10 cellular contexts compared by ENCODE assay signal in genomic region chr19:5625641-5626040, GRCh38. TPM values are rescaled to one million over a fixed set of nuclear protein-coding genes. Genes with fewer than 3 reads are reported as not detected.
DNase-seq lines count a peak whose midpoint lies in the region; ATAC-seq and TF ChIP-seq lines count a peak whose summit lies in the region.
"Had no signal": no experiment of that assay in that cellular context is flagged by ENCODE, and none has a peak within 500 bp of the region (broad histone marks: within the 10 kb centered on the region; RNA-seq: fewer than 3 reads in every experiment).

No MANE protein-coding gene starts in this region.

- POLR2A ChIA-PET in activated CD4-positive, alpha-beta memory T cell treated with anti-CD3 and anti-CD28 coated beads for 36 hours (lab: Charles Lee), result no interaction called here

- H3K9me3 Mint-ChIP-seq in activated CD8-positive, alpha-beta memory T cell treated with anti-CD3 and anti-CD28 coated beads, Interleukin-2, amount 10 ng/mL, durations not matched to agents 7 days and 5 days (ENCODE audit: low read depth), result no peaks in the 10 kb centered on the region
- no peaks in the 10 kb centered on the region for H3K9me3 Mint-ChIP-seq in activated CD4-positive, alpha-beta memory T cell treated with anti-CD3 and anti-CD28 coated beads for 36 hours
- H3K9me3 Mint-ChIP-seq in stimulated activated memory B cell treated with anti-CD40 and anti-IgM and Interleukin-4, amounts not matched to agents 10 μg/mL and 1 μg/mL and 100 μg/mL, for 72 hours, result no peaks in the 10 kb centered on the region

- peak overlapping the region; percentile 99 for H3K4me3 Mint-ChIP-seq in activated CD8-positive, alpha-beta memory T cell treated with anti-CD3 and anti-CD28 coated beads, Interleukin-2, amount 10 ng/mL, durations not matched to agents 7 days and 5 days
- H3K4me3 Mint-ChIP-seq in activated CD4-positive, alpha-beta memory T cell treated with anti-CD3 and anti-CD28 coated beads for 36 hours, result peak overlapping the region; percentile 100
- H3K4me3 Mint-ChIP-seq in stimulated activated memory B cell treated with anti-CD40 and anti-IgM and Interleukin-4, amounts not matched to agents 10 μg/mL and 1 μg/mL and 100 μg/mL, for 72 hours, result peak overlapping the region; percentile 100

- peak overlapping the region; percentile 91 to 99 for H3K4me3 ChIP-seq in foreskin fibroblast (ENCODE audit: low read depth in 1 of 2, low read length in 2 of 2)

- H3K4me1 Mint-ChIP-seq in activated CD8-positive, alpha-beta memory T cell treated with anti-CD3 and anti-CD28 coated beads, Interleukin-2, amount 10 ng/mL, durations not matched to agents 7 days and 5 days, result peaks cover 62% of the 10 kb centered on the region
- peaks cover 62% of the 10 kb centered on the region for H3K4me1 Mint-ChIP-seq in activated CD4-positive, alpha-beta memory T cell treated with anti-CD3 and anti-CD28 coated beads for 36 hours (ENCODE audit: low read depth)
- peaks cover 63% of the 10 kb centered on the region for H3K4me1 Mint-ChIP-seq in stimulated activated memory B cell treated with anti-CD40 and anti-IgM and Interleukin-4, amounts not matched to agents 10 μg/mL and 1 μg/mL and 100 μg/mL, for 72 hours

- no peak for TF ChIP-seq CTCF in foreskin fibroblast (IDR thresholded peaks at IDR 0.05; ENCODE audit: low read depth, low read length)

- CTCF ChIA-PET in activated CD8-positive, alpha-beta memory T cell treated with anti-CD3 and anti-CD28 coated beads, Interleukin-2, amount 10 ng/mL, durations not matched to agents 7 days and 5 days (lab: Charles Lee), result no interaction called here
- CTCF ChIA-PET in activated CD4-positive, alpha-beta memory T cell treated with anti-CD3 and anti-CD28 coated beads for 36 hours (lab: Charles Lee), result interaction anchor here (1.2 kb wide), 1 partner anchor 64 kb away, joined by 3 read pairs; no protein-coding TSS in a partner anchor

- intact Hi-C loops in activated CD4-positive, alpha-beta memory T cell treated with anti-CD3 and anti-CD28 coated beads for 36 hours (cut with micrococcal nuclease), result no loop called here

- peaks cover 62% of the 10 kb centered on the region for H3K36me3 Mint-ChIP-seq in activated CD8-positive, alpha-beta memory T cell treated with anti-CD3 and anti-CD28 coated beads, Interleukin-2, amount 10 ng/mL, durations not matched to agents 7 days and 5 days
- H3K36me3 Mint-ChIP-seq in activated CD4-positive, alpha-beta memory T cell treated with anti-CD3 and anti-CD28 coated beads for 36 hours, result peaks cover 64% of the 10 kb centered on the region
- H3K36me3 Mint-ChIP-seq in stimulated activated memory B cell treated with anti-CD40 and anti-IgM and Interleukin-4, amounts not matched to agents 10 μg/mL and 1 μg/mL and 100 μg/mL, for 72 hours, result peaks cover 52% of the 10 kb centered on the region

- H3K27ac Mint-ChIP-seq in activated CD8-positive, alpha-beta memory T cell treated with anti-CD3 and anti-CD28 coated beads, Interleukin-2, amount 10 ng/mL, durations not matched to agents 7 days and 5 days, result no peak overlapping the region
- peak overlapping the region; percentile 18 for H3K27ac Mint-ChIP-seq in activated CD4-positive, alpha-beta memory T cell treated with anti-CD3 and anti-CD28 coated beads for 36 hours
- H3K27ac Mint-ChIP-seq in stimulated activated memory B cell treated with anti-CD40 and anti-IgM and Interleukin-4, amounts not matched to agents 10 μg/mL and 1 μg/mL and 100 μg/mL, for 72 hours, result peak overlapping the region; percentile 100

- no peak for DNase-seq in activated CD8-positive, alpha-beta memory T cell treated with anti-CD3 and anti-CD28 coated beads, Interleukin-2, amount 10 ng/mL, durations not matched to agents 7 days and 5 days
- DNase-seq in activated CD8-positive, alpha-beta memory T cell treated with anti-CD3 and anti-CD28 coated beads, Interleukin-2, amount 50 U/mL, for 4 hours, result no peak
- DNase-seq in activated CD4-positive, alpha-beta memory T cell treated with anti-CD3 and anti-CD28 coated beads for 36 hours, result no peak
- DNase-seq in foreskin fibroblast (no peak), ureter (ENCODE audit: low spot score) (no peak), NCI-H2196 treated with DMSO at 0.1 percent for 48 hours (lab: John Stamatoyannopoulos, UW; ENCODE audit: unreplicated experiment) (no peak)
- DNase-seq: NCI-H345; stimulated activated CD8-positive, alpha-beta memory T cell treated with anti-CD3 and anti-CD28 coated beads, Interleukin-4, amount 100 ng/mL, for 48 hours had no signal

- H3K27me3 Mint-ChIP-seq in activated CD8-positive, alpha-beta memory T cell treated with anti-CD3 and anti-CD28 coated beads, Interleukin-2, amount 10 ng/mL, durations not matched to agents 7 days and 5 days, result peaks cover 5% of the 10 kb centered on the region
- H3K27me3 Mint-ChIP-seq in activated CD4-positive, alpha-beta memory T cell treated with anti-CD3 and anti-CD28 coated beads for 36 hours, result peaks cover 3% of the 10 kb centered on the region
- no peaks in the 10 kb centered on the region for H3K27me3 Mint-ChIP-seq in stimulated activated memory B cell treated with anti-CD40 and anti-IgM and Interleukin-4, amounts not matched to agents 10 μg/mL and 1 μg/mL and 100 μg/mL, for 72 hours

- no peak for ATAC-seq in activated CD8-positive, alpha-beta memory T cell treated with anti-CD3 and anti-CD28 coated beads, Interleukin-2, amount 10 ng/mL, durations not matched to agents 7 days and 5 days
- no peak for ATAC-seq in stimulated activated memory B cell treated with anti-CD40 and anti-IgM and Interleukin-4, amounts not matched to agents 10 μg/mL and 1 μg/mL and 100 μg/mL, for 72 hours
- no peak for ATAC-seq in HG02763 (IDR thresholded peaks at IDR 0.05; ENCODE audit: unreplicated experiment)

RNA-seq across cellular contexts. Expression of gene SAFB, which starts 2.8 kb away (rescaled TPM):
- 100 to 1,000 TPM; 134 to 152 TPM for total RNA-seq in activated CD8-positive, alpha-beta memory T cell treated with anti-CD3 and anti-CD28 coated beads, Interleukin-2, amount 10 ng/mL, durations not matched to agents 7 days and 5 days
- total RNA-seq in activated CD4-positive, alpha-beta memory T cell treated with anti-CD3 and anti-CD28 coated beads for 36 hours, result 100 to 1,000 TPM; 103 to 113 TPM
- total RNA-seq in ureter, result 90.0 TPM

RNA-seq across cellular contexts. Expression of gene SAFB2, which starts 3.1 kb away (rescaled TPM):
- 100 to 1,000 TPM; 110 to 125 TPM for total RNA-seq in activated CD8-positive, alpha-beta memory T cell treated with anti-CD3 and anti-CD28 coated beads, Interleukin-2, amount 10 ng/mL, durations not matched to agents 7 days and 5 days
- total RNA-seq in activated CD4-positive, alpha-beta memory T cell treated with anti-CD3 and anti-CD28 coated beads for 36 hours, result 10 to 100 TPM; 63.5 to 76.4 TPM
- 105 TPM for total RNA-seq in ureter

RNA-seq across cellular contexts. Expression of gene MICOS13, which starts 54.7 kb away (rescaled TPM):
- 10 to 100 TPM; 49.1 to 49.7 TPM for total RNA-seq in activated CD8-positive, alpha-beta memory T cell treated with anti-CD3 and anti-CD28 coated beads, Interleukin-2, amount 10 ng/mL, durations not matched to agents 7 days and 5 days
- total RNA-seq in activated CD4-positive, alpha-beta memory T cell treated with anti-CD3 and anti-CD28 coated beads for 36 hours, result 10 to 100 TPM; 50.9 to 55.3 TPM
- total RNA-seq in ureter, result 68.4 TPM

RNA-seq across cellular contexts. Expression of gene HSD11B1L, which starts 55.2 kb away (rescaled TPM):
- 1 to 10 TPM; 1.0 to 2.4 TPM for total RNA-seq in activated CD8-positive, alpha-beta memory T cell treated with anti-CD3 and anti-CD28 coated beads, Interleukin-2, amount 10 ng/mL, durations not matched to agents 7 days and 5 days
- 1 to 10 TPM; 3.8 to 4.1 TPM for total RNA-seq in activated CD4-positive, alpha-beta memory T cell treated with anti-CD3 and anti-CD28 coated beads for 36 hours
- total RNA-seq in ureter, result 2.8 TPM

RNA-seq across cellular contexts. Expression of gene TINCR, which starts 57.9 kb away (rescaled TPM):
- under 1 TPM; 0.28 to 0.79 TPM for total RNA-seq in activated CD8-positive, alpha-beta memory T cell treated with anti-CD3 and anti-CD28 coated beads, Interleukin-2, amount 10 ng/mL, durations not matched to agents 7 days and 5 days
- total RNA-seq in activated CD4-positive, alpha-beta memory T cell treated with anti-CD3 and anti-CD28 coated beads for 36 hours, result 1 to 10 TPM; 1.0 to 1.1 TPM
- 5.8 TPM for total RNA-seq in ureter
